In genomic region chr12:100311317-100311716, GRCh38 we compare ENCODE assay signal across 34 cellular contexts. TPM values are rescaled to one million over a fixed set of nuclear protein-coding genes. Genes with fewer than 3 reads are reported as not detected.
"Had no signal": no experiment of that assay in that cellular context is flagged by ENCODE, and none has a peak within 500 bp of the region (broad histone marks: within the 10 kb centered on the region; RNA-seq: fewer than 3 reads in every experiment).

No MANE protein-coding gene starts in this region.

- H3K4me1 Mint-ChIP-seq: immature natural killer cell had no signal

- H3K4me3 Mint-ChIP-seq: immature natural killer cell; memory B cell; naive thymus-derived CD4-positive, alpha-beta T cell; natural killer cell treated with Interleukin-12 subunit alpha and Interleukin-12 subunit beta and Interleukin-15 and Interleukin-18, amount 100 ng/mL, for 72 hours; stimulated activated naive B cell treated with anti-CD40 and anti-IgM and Interleukin-4, amounts not matched to agents 10 μg/mL and 1 μg/mL and 100 μg/mL, for 72 hours had no signal

- DNase-seq: hypothalamus; immature natural killer cell; kidney; left colon; left lung; midbrain; mucosa of descending colon; naive thymus-derived CD4-positive, alpha-beta T cell; ovary; right lobe of liver; stimulated activated CD4-positive, alpha-beta T cell treated with anti-CD3 and anti-CD28 coated beads, Interleukin-15, amount 100 ng/mL, for 24 hours; stimulated activated CD4-positive, alpha-beta T cell treated with anti-CD3 and anti-CD28 coated beads, Interleukin-2, amount 100 ng/mL, for 24 hours; stimulated activated CD4-positive, alpha-beta T cell treated with anti-CD3 and anti-CD28 coated beads, Interleukin-4, amount 100 ng/mL, for 1 hour; stimulated activated naive B cell treated with anti-CD40 and anti-IgM and Interleukin-4, amounts not matched to agents 10 μg/mL and 1 μg/mL and 100 μg/mL, for 72 hours; stimulated activated naive CD8-positive, alpha-beta T cell treated with anti-CD3 and anti-CD28 coated beads, Interleukin-15, Interleukin-2, amounts not matched to agents 100 U/mL and 50 U/mL, for 24 hours; stomach; tibial artery; trophoblast cell; upper lobe of right lung had no signal

- FAIRE-seq: islet of Langerhans, kidney, urothelium cell line had no signal

- H3K27ac Mint-ChIP-seq: memory B cell; natural killer cell treated with Interleukin-12 subunit alpha and Interleukin-12 subunit beta and Interleukin-15 and Interleukin-18, amount 100 ng/mL, for 72 hours had no signal

- H3K27me3 Mint-ChIP-seq: memory B cell; naive thymus-derived CD4-positive, alpha-beta T cell; natural killer cell treated with Interleukin-12 subunit alpha and Interleukin-12 subunit beta and Interleukin-15 and Interleukin-18, amount 100 ng/mL, for 72 hours; progenitor cell of endocrine pancreas; stimulated activated naive B cell treated with anti-CD40 and anti-IgM and Interleukin-4, amounts not matched to agents 10 μg/mL and 1 μg/mL and 100 μg/mL, for 72 hours had no signal

- H3K9me3 ChIP-seq: left lung, mucosa of descending colon, ovary, right atrium auricular region, right lobe of liver, stomach, suprapubic skin, thoracic aorta, tibial artery, upper lobe of right lung had no signal

- H3K4me1 ChIP-seq: left lung, right atrium auricular region, right lobe of liver, stomach, suprapubic skin, tibial artery, upper lobe of right lung had no signal

- H3K27me3 ChIP-seq: left lung, ovary, right atrium auricular region, right lobe of liver, stomach, suprapubic skin, tibial artery, upper lobe of right lung had no signal

- H3K4me3 ChIP-seq: left lung, lung, mucosa of descending colon, ovary, right atrium auricular region, right lobe of liver, smooth muscle cell, stomach, suprapubic skin, thoracic aorta, tibial artery, upper lobe of right lung had no signal

- H3K4me2 ChIP-seq: smooth muscle cell had no signal

- H3K36me3 ChIP-seq: ovary had no signal

- H3K27ac ChIP-seq: left lung, ovary, right atrium auricular region, right lobe of liver, stomach, suprapubic skin, thoracic aorta, tibial artery, upper lobe of right lung had no signal

- ATAC-seq: left colon; left lung; mucosa of descending colon; naive thymus-derived CD4-positive, alpha-beta T cell; natural killer cell treated with Interleukin-12 subunit alpha and Interleukin-12 subunit beta and Interleukin-15 and Interleukin-18, amount 100 ng/mL, for 72 hours; right lobe of liver; stimulated activated naive B cell treated with anti-CD40 and anti-IgM and Interleukin-4, amounts not matched to agents 10 μg/mL and 1 μg/mL and 100 μg/mL, for 72 hours; stimulated activated naive CD8-positive, alpha-beta T cell treated with anti-CD3 and anti-CD28 coated beads, Interleukin-15, Interleukin-2, amounts not matched to agents 100 U/mL and 50 U/mL, for 24 hours; upper lobe of right lung had no signal

RNA-seq across cellular contexts. Expression of gene DEPDC4, which starts 44.4 kb away (rescaled TPM):
- total RNA-seq: lower leg skin, myocyte, omental fat pad, thoracic aorta had no signal

RNA-seq across cellular contexts. Expression of gene SLC17A8, which starts 45.6 kb away (rescaled TPM):
- total RNA-seq: lower leg skin; mesenteric fat pad; naive thymus-derived CD4-positive, alpha-beta T cell; natural killer cell treated with Interleukin-12 subunit alpha and Interleukin-12 subunit beta and Interleukin-15 and Interleukin-18, amount 100 ng/mL, for 72 hours; omental fat pad; pulmonary artery endothelial cell; right atrium auricular region; smooth muscle cell; thoracic aorta had no signal
- polyA plus RNA-seq: immature natural killer cell; naive thymus-derived CD4-positive, alpha-beta T cell; smooth muscle cell; stomach had no signal
